In the genomic region with DNA sequence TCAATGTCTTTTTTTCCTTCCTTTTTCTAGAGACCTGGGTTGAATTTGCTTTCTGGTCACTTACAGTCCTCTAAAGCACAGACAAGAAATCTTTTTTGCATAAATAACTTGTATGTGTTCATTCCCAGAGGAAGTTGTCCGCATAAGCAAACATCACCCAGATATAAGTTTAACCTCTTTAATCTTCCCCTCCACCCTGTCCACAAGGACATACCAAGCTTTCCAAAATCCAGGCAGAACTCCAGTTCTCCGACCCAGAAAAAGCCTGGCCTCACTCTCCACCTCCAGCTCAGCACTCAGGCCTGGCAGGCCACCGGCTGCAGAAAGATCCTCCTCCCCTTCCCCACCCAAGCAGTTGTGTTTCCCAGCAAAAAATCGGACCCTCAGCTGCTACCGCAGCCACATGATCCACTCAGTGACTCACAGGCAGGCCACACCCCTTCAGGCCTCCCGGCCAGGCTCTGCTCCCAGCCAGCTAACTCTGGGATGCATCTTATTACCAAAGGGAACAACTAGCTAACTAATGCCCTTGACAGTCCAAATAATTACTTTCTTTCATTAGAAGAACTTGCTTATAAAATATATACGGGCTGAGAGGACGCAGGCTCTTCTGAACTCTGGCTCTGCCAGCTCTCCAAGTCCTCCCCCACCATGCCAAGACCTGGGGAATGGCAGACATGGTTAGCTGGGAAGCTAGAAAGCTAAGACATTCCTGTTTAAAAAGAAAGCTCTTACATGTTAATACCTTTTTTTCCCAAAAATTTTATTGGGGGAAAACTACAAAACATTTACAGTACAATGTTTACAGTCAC, we compare ENCODE assay signal across 8 cellular contexts. TPM values are rescaled to one million over a fixed set of nuclear protein-coding genes. Genes with fewer than 3 reads are reported as not detected.
DNase-seq lines count a peak whose midpoint lies in the region; ATAC-seq and TF ChIP-seq lines count a peak whose summit lies in the region.

No MANE protein-coding gene starts in this region.

- DNase-seq in HT1080 (ENCODE audit: low read depth) (peak; percentile 91), RPMI8226 (peak; percentile 86), foreskin keratinocyte (peak in 1 of 2 donors; percentile 83)
- DNase-seq in activated naive CD4-positive, alpha-beta T cell treated with anti-CD3 and anti-CD28 coated beads, Interleukin-2, amount 50 U/mL, for 16 hours: peak; percentile 47

- TF ChIP-seq CTCF in C4-2B (conservative IDR thresholded peaks at IDR 0.05) (no peak), foreskin keratinocyte (conservative IDR thresholded peaks at IDR 0.05) (no peak), nephron (IDR thresholded peaks at IDR 0.05; ENCODE audit: unreplicated experiment in 3 of 3) (no peak)

- no peaks in the 10 kb centered on the region for H3K27me3 Mint-ChIP-seq in nephron (ENCODE audit: low read depth)

- no peaks in the 10 kb centered on the region for H3K9me3 ChIP-seq in thymus (ENCODE audit: control insufficient read depth)

- peak overlapping the region; percentile 80 for H3K4me3 ChIP-seq in thymus (ENCODE audit: low read length)

- H3K4me1 ChIP-seq in foreskin keratinocyte: peaks cover 8% of the 10 kb centered on the region
- peaks cover 19% of the 10 kb centered on the region for H3K4me1 ChIP-seq in thymus (ENCODE audit: control insufficient read depth, insufficient read depth, low read length)

- peak overlapping the region; percentile 98 to 100 (median 99) for H3K27ac Mint-ChIP-seq in nephron

- H3K36me3 Mint-ChIP-seq in nephron (ENCODE audit: low read depth): peaks cover 17% of the 10 kb centered on the region

- under 1% methylated on average over 8 of the region's 8 CpGs for WGBS in thymus

- no peaks in the 10 kb centered on the region for H3K9me3 Mint-ChIP-seq in nephron

- H3K27me3 ChIP-seq in foreskin keratinocyte (no peaks in the 10 kb centered on the region), thymus (ENCODE audit: control insufficient read depth, insufficient read depth) (no peaks in the 10 kb centered on the region)

- peak overlapping the region; percentile 83 to 91 (median 89) for H3K4me3 Mint-ChIP-seq in nephron

- H3K27ac ChIP-seq in C4-2B: 0 out of 2 replicates have a peak overlapping the region, but pooled peaks have one; percentile 12
- peak overlapping the region; percentile 67 for H3K27ac ChIP-seq in foreskin keratinocyte
- H3K27ac ChIP-seq in thymus (ENCODE audit: low read depth): peak overlapping the region; percentile 100

- peaks cover 57% of the 10 kb centered on the region for H3K4me1 Mint-ChIP-seq in nephron

- peaks cover 50% of the 10 kb centered on the region for H3K36me3 ChIP-seq in thymus (ENCODE audit: control insufficient read depth, insufficient read depth)

- ATAC-seq in foreskin keratinocyte (peak; percentile 46), HG03196 (IDR thresholded peaks at IDR 0.05; ENCODE audit: unreplicated experiment) (no peak)

RNA-seq across cellular contexts. Expression of a gene that starts 4.5 kb away (rescaled TPM):
- 1.7 and 3.6 TPM in 2 replicates for total RNA-seq in HT1080 (2014; rRNA removed; shearing (Covaris generic))
- polyA plus RNA-seq in HT1080 (2015; cell fraction: cytosol; rRNA removed): 12.6 and 13.4 TPM in 2 replicates
- polyA plus RNA-seq in HT1080 (2015; cell fraction: nucleus; rRNA removed): 8.2 and 8.4 TPM in 2 replicates
- 124 and 137 TPM in 2 replicates for total RNA-seq in foreskin keratinocyte
- polyA plus RNA-seq in foreskin keratinocyte: 127 and 136 TPM in 2 replicates
- 412 TPM for polyA plus RNA-seq in thymus

Comparison
In these comparisons a context has a peak if more than half of its experiments do, and no peak if none do; other contexts are left out.
1. H3K27ac ChIP-seq: peak in every context shown above with its lines; median percentile 100 in thymus; 67 in foreskin keratinocyte; 12 in C4-2B.
2. RNA of a gene that starts 4.5 kb away (total RNA-seq): 124 to 137 TPM in foreskin keratinocyte; 1.7 to 3.6 TPM in HT1080; every median in the first group is over 10 times any median in the second.